Comparison of ENCODE assay signal across 1 cellular context in the genomic region with DNA sequence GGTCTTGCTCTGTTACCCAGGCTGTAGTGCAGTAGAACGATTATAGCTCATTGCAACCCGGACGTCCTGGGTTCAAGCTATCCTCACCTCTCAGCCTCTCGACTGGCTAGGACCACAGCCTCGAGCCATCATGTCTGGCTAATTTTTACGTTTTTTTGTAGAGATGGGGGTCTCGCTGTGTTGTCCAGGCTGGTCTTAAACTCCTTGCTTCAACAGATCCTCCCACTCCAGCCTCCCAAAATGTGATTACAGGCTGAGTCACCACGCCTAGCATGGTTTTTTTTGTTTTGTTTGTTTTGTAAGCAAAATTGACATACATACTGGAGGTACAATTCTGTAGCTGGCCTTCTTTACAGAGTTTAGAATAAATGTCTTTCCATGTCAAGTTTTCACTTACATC.
TF ChIP-seq lines count a peak whose summit lies in the region.

No MANE protein-coding gene starts in this region.

TF ChIP-seq in endothelial cell of umbilical vein, 7 proteins besides CTCF, POLR2A, EP300 and RAD21 (continued from another document):
- TF ChIP-seq EZH2 (IDR thresholded peaks at IDR 0.05; ENCODE audit: borderline replicate concordance, low read depth, low read length, severe bottlenecking): no peak
- no peak for TF ChIP-seq GATA2 (IDR thresholded peaks at IDR 0.05; ENCODE audit: insufficient read depth, insufficient read length, low read depth, low read length)
- TF ChIP-seq, protein P1, sequence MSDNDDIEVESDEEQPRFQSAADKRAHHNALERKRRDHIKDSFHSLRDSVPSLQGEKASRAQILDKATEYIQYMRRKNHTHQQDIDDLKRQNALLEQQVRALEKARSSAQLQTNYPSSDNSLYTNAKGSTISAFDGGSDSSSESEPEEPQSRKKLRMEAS (IDR thresholded peaks at IDR 0.05; ENCODE audit: insufficient read depth, insufficient read length): no peak
- no peak for TF ChIP-seq POLR2AphosphoS5 (IDR thresholded peaks at IDR 0.05; ENCODE audit: insufficient read depth, low read depth, low read length)
